In genomic region chr12:14514154-14514842, GRCh38 we compare ENCODE assay signal across 8 cellular contexts. TPM values are rescaled to one million over a fixed set of nuclear protein-coding genes. Genes with fewer than 3 reads are reported as not detected.
DNase-seq lines count a peak whose midpoint lies in the region; ATAC-seq, FAIRE-seq and TF ChIP-seq lines count a peak whose summit lies in the region.

No MANE protein-coding gene starts in this region.

- FAIRE-seq in colon (lab: Jason Lieb, UNC) = peak; percentile 61

- no peak overlapping the region for H3K27ac ChIP-seq in right atrium auricular region

- H3K9me3 ChIP-seq in right atrium auricular region = no peaks in the 10 kb centered on the region

- no peaks in the 10 kb centered on the region for H3K27me3 ChIP-seq in right atrium auricular region

- H3K4me1 ChIP-seq in right atrium auricular region = no peaks in the 10 kb centered on the region

- DNase-seq in Right ventricle myocardium inferior (ENCODE audit: missing footprints) (no peak), right atrium auricular region (ENCODE audit: low spot score) (no peak), NCI-H510A treated with DMSO at 0.1 percent for 48 hours (lab: John Stamatoyannopoulos, UW) (peak; percentile 95), midbrain (lab: John Stamatoyannopoulos, UW) (peak; percentile 2)
- no peak for DNase-seq in effector CD8-positive, alpha-beta T cell (lab: John Stamatoyannopoulos, UW)

- peak in 1 of 2 donors; percentile 58 for TF ChIP-seq CTCF in right atrium auricular region (IDR thresholded peaks at IDR 0.05)

- no peaks in the 10 kb centered on the region for H3K36me3 ChIP-seq in right atrium auricular region

- ATAC-seq in Right ventricle myocardium inferior = peak; percentile 44
- ATAC-seq in HG02852 (IDR thresholded peaks at IDR 0.05; ENCODE audit: unreplicated experiment) = no peak
- ATAC-seq in GM21619 (IDR thresholded peaks at IDR 0.05; ENCODE audit: unreplicated experiment) = no peak

- intact Hi-C loops in Right ventricle myocardium inferior (cut with DNase I) = loop anchor here (2.0 kb wide), 1 partner anchor 105 kb away; no protein-coding TSS in a partner anchor

- H3K4me3 ChIP-seq in right atrium auricular region = no peak overlapping the region

RNA-seq across cellular contexts. Expression of gene PLBD1, which starts 53.4 kb away (rescaled TPM):
- total RNA-seq in Right ventricle myocardium inferior (24.4 TPM), right atrium auricular region (10 to 100 TPM; 15.1 to 21.5 TPM)

Comparison
In these comparisons a context has a peak if more than half of its experiments do, and no peak if none do; other contexts are left out.
1. DNase-seq: peak in NCI-H510A treated with DMSO at 0.1 percent for 48 hours (single experiment) and midbrain (single experiment); none in Right ventricle myocardium inferior (single experiment), right atrium auricular region (single experiment) and effector CD8-positive, alpha-beta T cell (single experiment).